Comparison of ENCODE assay signal across 14 cellular contexts in the genomic region with DNA sequence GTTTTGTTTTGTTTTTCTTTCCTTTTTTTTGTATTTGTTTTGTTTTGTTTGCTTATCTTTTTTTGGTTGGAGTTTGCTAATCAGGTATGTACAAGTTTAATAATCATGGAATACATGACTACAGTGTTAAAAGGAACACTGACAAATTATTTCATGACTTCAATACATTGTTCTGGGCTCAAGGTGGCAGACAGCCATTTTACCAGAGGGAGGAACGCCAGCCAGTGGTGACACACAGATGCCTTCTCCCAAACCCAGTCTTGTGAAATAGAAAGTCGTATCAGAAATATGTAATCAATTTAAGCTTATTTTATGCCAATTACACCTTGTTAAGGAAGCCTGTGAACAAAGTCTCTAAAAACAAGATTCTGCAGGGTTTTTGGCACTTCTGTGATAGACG.
"Had no signal": no experiment of that assay in that cellular context is flagged by ENCODE, and none has a peak within 500 bp of the region (broad histone marks: within the 10 kb centered on the region; RNA-seq: fewer than 3 reads in every experiment).

No MANE protein-coding gene starts in this region.

- H3K4me1 ChIP-seq: colonic mucosa, right lobe of liver, thyroid gland had no signal

- ATAC-seq: activated T-helper 17 cell treated with anti-CD3 and anti-CD28 coated beads, Interleukin-2, amount 50 U/mL, for 72 hours; esophagus mucosa; left ventricle myocardium superior; right lobe of liver had no signal

- H3K36me3 ChIP-seq: colonic mucosa, right lobe of liver, thyroid gland, WERI-Rb-1 had no signal

- H3K27ac ChIP-seq: colonic mucosa, right lobe of liver, thyroid gland, WERI-Rb-1 had no signal

- FAIRE-seq: endometrium, urothelium cell line had no signal

- H3K4me3 ChIP-seq: colonic mucosa, right lobe of liver, thyroid gland had no signal

- H3K9me3 ChIP-seq: colonic mucosa, right lobe of liver, thyroid gland had no signal

- H3K27me3 ChIP-seq: colonic mucosa, right lobe of liver, thyroid gland had no signal

- DNase-seq: activated CD4-positive, alpha-beta T cell treated with anti-CD3 and anti-CD28 coated beads, Interleukin-2, amount 50 U/mL, for 48 hours; activated naive CD4-positive, alpha-beta T cell treated with anti-CD3 and anti-CD28 coated beads, Interleukin-2, amount 10 ng/mL, durations not matched to agents 7 days and 5 days; colonic mucosa; kidney glomerular epithelial cell; left ventricle myocardium superior; mesendoderm; right lobe of liver; stimulated activated CD4-positive, alpha-beta T cell treated with anti-CD3 and anti-CD28 coated beads, Interleukin-1b, Interleukin-23, amount 100 ng/mL, for 48 hours; thyroid gland; WERI-Rb-1 had no signal
